ENCODE assay signal across 12 cellular contexts in genomic region chr1:6350416-6351088, GRCh38. TPM values are rescaled to one million over a fixed set of nuclear protein-coding genes. Genes with fewer than 3 reads are reported as not detected.
DNase-seq lines count a peak whose midpoint lies in the region; ATAC-seq and TF ChIP-seq lines count a peak whose summit lies in the region.
"Had no signal": no experiment of that assay in that cellular context is flagged by ENCODE, and none has a peak within 500 bp of the region (broad histone marks: within the 10 kb centered on the region; RNA-seq: fewer than 3 reads in every experiment).

No MANE protein-coding gene starts in this region.

- no peak overlapping the region for H3K9ac ChIP-seq in mesenchymal stem cell (ENCODE audit: low read length)

- peaks cover 19% of the 10 kb centered on the region for H3K4me1 Mint-ChIP-seq in type B pancreatic cell (ENCODE audit: unreplicated experiment)

- no peak overlapping the region for H2AFZ ChIP-seq in mesenchymal stem cell (ENCODE audit: low read depth, low read length)

- DNase-seq in Ammon's horn (ENCODE audit: low spot score) (peak; percentile 68), NCI-H226 (peak; percentile 67), epithelial cell of prostate (ENCODE audit: low read depth, low spot score) (peak; percentile 80), mesenchymal stem cell (no peak), type B pancreatic cell (ENCODE audit: extremely low spot score, unreplicated experiment) (no peak), mesenteric fat pad (ENCODE audit: low spot score) (no peak), kidney tubule cell (ENCODE audit: low spot score) (no peak)
- DNase-seq: activated CD4-positive, alpha-beta T cell treated with anti-CD3 and anti-CD28 coated beads for 36 hours; activated naive CD4-positive, alpha-beta T cell treated with Interleukin-2 at 50 U/mL for 16 hours; effector CD8-positive, alpha-beta T cell; NCI-H2029 treated with DMSO at 0.1 percent for 48 hours had no signal

- 97% methylated on average over 15 of the region's 15 CpGs for WGBS in mesenchymal stem cell

- no peaks in the 10 kb centered on the region for H3K9me3 Mint-ChIP-seq in type B pancreatic cell

- no peak overlapping the region for H3K18ac ChIP-seq in mesenchymal stem cell (ENCODE audit: low read depth in 1 of 2, low read length in 2 of 2)

- H3K4me3 Mint-ChIP-seq in type B pancreatic cell: no peak overlapping the region
- H3K4me3 Mint-ChIP-seq: activated CD4-positive, alpha-beta T cell treated with anti-CD3 and anti-CD28 coated beads for 36 hours had no signal

- TF ChIP-seq CTCF in type B pancreatic cell (conservative IDR thresholded peaks at IDR 0.05): no peak

- peaks cover 22% of the 10 kb centered on the region for H3K79me1 ChIP-seq in mesenchymal stem cell (replicated peaks; ENCODE audit: low read length, poor library complexity, severe bottlenecking)

- H3K14ac ChIP-seq in mesenchymal stem cell (ENCODE audit: low read length in 2 of 2): no peak overlapping the region

- H4K91ac ChIP-seq in mesenchymal stem cell (ENCODE audit: low read length): no peak overlapping the region

- H3K4me2 ChIP-seq in mesenchymal stem cell (ENCODE audit: low read length, poor library complexity, severe bottlenecking): no peak overlapping the region

- ATAC-seq in HG02678 (IDR thresholded peaks at IDR 0.05; ENCODE audit: unreplicated experiment): no peak
- ATAC-seq: activated CD4-positive, alpha-beta T cell treated with anti-CD3 and anti-CD28 coated beads for 36 hours had no signal

- no peaks in the 10 kb centered on the region for H3K9me3 ChIP-seq in mesenchymal stem cell (ENCODE audit: control insufficient read depth, low read length)

- H2AK5ac ChIP-seq in mesenchymal stem cell (ENCODE audit: low read length, severe bottlenecking): no peak overlapping the region

- H2BK5ac ChIP-seq in mesenchymal stem cell (ENCODE audit: low read depth, low read length, poor library complexity, severe bottlenecking): no peak overlapping the region

- no peak overlapping the region for H2BK12ac ChIP-seq in mesenchymal stem cell (ENCODE audit: low read length in 2 of 2)

- no peak overlapping the region for H3K23ac ChIP-seq in mesenchymal stem cell (ENCODE audit: low read length in 2 of 2)

- no peak overlapping the region for H4K8ac ChIP-seq in mesenchymal stem cell (ENCODE audit: low read length)

- no peaks in the 10 kb centered on the region for H3K27me3 ChIP-seq in mesenchymal stem cell (ENCODE audit: control insufficient read depth in 1 of 2, insufficient read depth in 1 of 2, low read length in 2 of 2)

- peaks cover 0 to 39% of the 10 kb centered on the region in 2 experiments for H3K36me3 ChIP-seq in mesenchymal stem cell (ENCODE audit: control insufficient read depth in 1 of 2, insufficient read depth in 2 of 2, low read depth in 1 of 2, low read length in 2 of 2)

- H3K4ac ChIP-seq in mesenchymal stem cell (ENCODE audit: low read depth in 1 of 2, low read length in 2 of 2): no peak overlapping the region

- H2BK120ac ChIP-seq in mesenchymal stem cell (ENCODE audit: low read depth, low read length): no peak overlapping the region

- H3K4me3 ChIP-seq in mesenchymal stem cell (ENCODE audit: insufficient read depth in 1 of 2, low read depth in 1 of 2, low read length in 2 of 2): no peak overlapping the region

- H3K27me3 Mint-ChIP-seq in type B pancreatic cell: no peaks in the 10 kb centered on the region
- H3K27me3 Mint-ChIP-seq: activated CD4-positive, alpha-beta T cell treated with anti-CD3 and anti-CD28 coated beads for 36 hours had no signal

- H3K4me1 ChIP-seq in mesenchymal stem cell (ENCODE audit: control insufficient read depth, insufficient read depth, low read depth, low read length): peaks cover 19% of the 10 kb centered on the region

- H3K27ac ChIP-seq in epithelial cell of prostate (peak overlapping the region; percentile 92), mesenchymal stem cell (ENCODE audit: low read length, poor library complexity, severe bottlenecking) (no peak overlapping the region)

- peak overlapping the region; percentile 21 for H2BK15ac ChIP-seq in mesenchymal stem cell (ENCODE audit: low read depth, poor library complexity, severe bottlenecking)

- no peak overlapping the region for H3K27ac Mint-ChIP-seq in type B pancreatic cell

- no peaks in the 10 kb centered on the region for H3K36me3 Mint-ChIP-seq in type B pancreatic cell

RNA-seq across cellular contexts. Expression of gene ACOT7, which starts 43.0 kb away (rescaled TPM):
- 67.2 TPM for polyA plus RNA-seq in mesenchymal stem cell (2013, experiment 1 of 2)
- 69.0 TPM for polyA plus RNA-seq in mesenchymal stem cell (2013, experiment 2 of 2)
- total RNA-seq in type B pancreatic cell (ENCODE audit: low replicate concordance) (31.8 and 40.0 TPM in 2 replicates), mesenteric fat pad (9.6 TPM)

Comparison
In these comparisons a context has a peak if more than half of its experiments do, and no peak if none do; other contexts are left out.
1. DNase-seq: peak in Ammon's horn (single experiment), NCI-H226 (single experiment) and epithelial cell of prostate (single experiment); none in mesenchymal stem cell (single experiment), type B pancreatic cell (single experiment), mesenteric fat pad (single experiment) and kidney tubule cell (single experiment).